ENCODE assay signal across 21 cellular contexts in genomic region chr17:82806645-82807044, GRCh38. TPM values are rescaled to one million over a fixed set of nuclear protein-coding genes. Genes with fewer than 3 reads are reported as not detected.
A peak's percentile ranks its signal among the peaks of the same experiment; 100 is the strongest.
DNase-seq lines count a peak whose midpoint lies in the region; ATAC-seq, FAIRE-seq and TF ChIP-seq lines count a peak whose summit lies in the region.
"Had no signal": no experiment of that assay in that cellular context is flagged by ENCODE, and none has a peak within 500 bp of the region (broad histone marks: within the 10 kb centered on the region; RNA-seq: fewer than 3 reads in every experiment).

No MANE protein-coding gene starts in this region.

- H3K27me3 ChIP-seq in psoas muscle (ENCODE audit: insufficient read depth in 3 of 3, low read length in 2 of 3): no peaks in the 10 kb centered on the region

- 93 to 95% methylated on average over 20 to 21 of the region's 21 CpGs for WGBS in mesodermal cell (ENCODE audit: insufficient coverage in 2 of 2), 2 experiments
- WGBS in psoas muscle, 3 donors: 81 to 85% (median 82%) methylated on average over 21 of the region's 21 CpGs

- FAIRE-seq in urothelium cell line (lab: Jason Lieb, UNC): no peak

- H3K4me3 ChIP-seq in mesodermal cell (ENCODE audit: extremely low read depth, insufficient read depth, low read length, poor library complexity, severe bottlenecking) (no peak overlapping the region), psoas muscle (peak overlapping the region; percentile 8)

- H3K36me3 ChIP-seq in mesodermal cell (ENCODE audit: control insufficient read depth, insufficient read depth, low read length): peaks cover 25% of the 10 kb centered on the region
- H3K36me3 ChIP-seq in psoas muscle (ENCODE audit: insufficient read depth in 1 of 2, low read depth in 1 of 2): peaks cover 0 to 21% of the 10 kb centered on the region in 2 donors

- H3K36me3 Mint-ChIP-seq in activated naive CD4-positive, alpha-beta T cell treated with anti-CD3 and anti-CD28 coated beads, Interleukin-2, amount 50 U/mL, for 72 hours: peaks cover 0 to 5% of the 10 kb centered on the region in 2 donors
- no peaks in the 10 kb centered on the region for H3K36me3 Mint-ChIP-seq in T-helper 17 cell (ENCODE audit: low read depth)

- peak overlapping the region; percentile 51 to 72 for H3K27ac Mint-ChIP-seq in activated naive CD4-positive, alpha-beta T cell treated with anti-CD3 and anti-CD28 coated beads, Interleukin-2, amount 50 U/mL, for 72 hours
- H3K27ac Mint-ChIP-seq in T-helper 17 cell: peak overlapping the region; percentile 45

- no peaks in the 10 kb centered on the region for H3K27me3 Mint-ChIP-seq in T-helper 17 cell

- TF ChIP-seq CTCF in psoas muscle (IDR thresholded peaks at IDR 0.05): no peak

- peak overlapping the region; percentile 5 for H3K27ac ChIP-seq in mesodermal cell (ENCODE audit: low read depth, low read length, severe bottlenecking)
- H3K27ac ChIP-seq in psoas muscle: no peak overlapping the region
- H3K27ac ChIP-seq: 22Rv1, HL-60 had no signal

- no peaks in the 10 kb centered on the region for H3K9me3 ChIP-seq in T-helper 17 cell (ENCODE audit: control insufficient read depth, low read length, poor library complexity, severe bottlenecking)
- H3K9me3 ChIP-seq in mesodermal cell (ENCODE audit: control insufficient read depth, low read length): no peaks in the 10 kb centered on the region
- no peaks in the 10 kb centered on the region for H3K9me3 ChIP-seq in psoas muscle

- H3K4me1 Mint-ChIP-seq in T-helper 17 cell: peaks cover 12% of the 10 kb centered on the region
- H3K4me1 Mint-ChIP-seq: CD14-positive monocyte had no signal

- DNase-seq in activated naive CD4-positive, alpha-beta T cell treated with anti-CD3 and anti-CD28 coated beads, Interleukin-2, amount 50 U/mL, for 72 hours (ENCODE audit: low spot score in 2 of 2): no peak
- no peak for DNase-seq in activated naive CD4-positive, alpha-beta T cell treated with Interleukin-2 at 50 U/mL for 16 hours
- DNase-seq in T-helper 17 cell (no peak), psoas muscle (peak in 1 of 2 donors; percentile 51), RPMI8226 (no peak), urothelium cell line (ENCODE audit: low spot score) (no peak)
- DNase-seq: DMS79 treated with DMSO at 0.1 percent for 48 hours, HCEC 1CT, NCI-H1048, NCI-H1436 treated with DMSO at 0.1 percent for 48 hours, NCI-H2029, NCI-H345, NCI-H524 treated with DMSO at 0.1 percent for 48 hours had no signal

- H3K4me1 ChIP-seq in mesodermal cell (ENCODE audit: control insufficient read depth, insufficient read depth, low read length, poor library complexity, severe bottlenecking) (peaks cover 6% of the 10 kb centered on the region), psoas muscle (peaks cover 16% of the 10 kb centered on the region)

- intact Hi-C loops in psoas muscle (cut with DNase I): loop anchor here in 1 of 2 donors (5.0 kb wide), 2 partner anchors 36 to 61 kb away; partner anchors contain the start of gene ZNF750

- no peak overlapping the region for H3K4me3 Mint-ChIP-seq in T-helper 17 cell
- H3K4me3 Mint-ChIP-seq: CD14-positive monocyte had no signal

- H3K9me3 Mint-ChIP-seq in activated naive CD4-positive, alpha-beta T cell treated with anti-CD3 and anti-CD28 coated beads, Interleukin-2, amount 50 U/mL, for 72 hours: no peaks in the 10 kb centered on the region

- no peak for ATAC-seq in activated naive CD4-positive, alpha-beta T cell treated with anti-CD3 and anti-CD28 coated beads, Interleukin-2, amount 50 U/mL, for 72 hours
- ATAC-seq in T-helper 17 cell: no peak
- ATAC-seq in psoas muscle: no peak
- ATAC-seq in GM18520 (IDR thresholded peaks at IDR 0.05; ENCODE audit: unreplicated experiment): no peak

RNA-seq across cellular contexts. Expression of gene ZNF750, which starts 33.2 kb away (rescaled TPM):
- total RNA-seq in activated naive CD4-positive, alpha-beta T cell treated with anti-CD3 and anti-CD28 coated beads, Interleukin-2, amount 50 U/mL, for 72 hours: not detected
- not detected for total RNA-seq in T-helper 17 cell
- not detected for polyA plus RNA-seq in mesodermal cell (2013, experiment 1 of 2)
- polyA plus RNA-seq in mesodermal cell (2013, experiment 2 of 2): 0.15 TPM
- total RNA-seq in psoas muscle: 1 to 10 TPM in 3 of 4 donors, not detected in 1; 1.8 to 6.3 (median 2.7) TPM
- polyA plus RNA-seq in psoas muscle: 1 to 10 TPM in 2 of 3 donors, under 1 TPM in 1; 0.79 to 5.1 (median 1.4) TPM
- total RNA-seq: HT1080, M059J had no signal
- polyA plus RNA-seq: AG04450, CD14-positive monocyte had no signal

RNA-seq across cellular contexts. Expression of gene TBCD, which starts 54.8 kb away (rescaled TPM):
- 100 to 1,000 TPM in 1 of 2 donors, 10 to 100 TPM in 1; 67.4 to 147 TPM for total RNA-seq in activated naive CD4-positive, alpha-beta T cell treated with anti-CD3 and anti-CD28 coated beads, Interleukin-2, amount 50 U/mL, for 72 hours
- 100 to 1,000 TPM; 112 to 144 TPM for total RNA-seq in T-helper 17 cell
- polyA plus RNA-seq in mesodermal cell (2013, experiment 1 of 2): 70.6 TPM
- 60.4 TPM for polyA plus RNA-seq in mesodermal cell (2013, experiment 2 of 2)
- 10 to 100 TPM; 34.7 to 46.1 (median 40.3) TPM for total RNA-seq in psoas muscle
- polyA plus RNA-seq in psoas muscle: 10 to 100 TPM; 28.2 to 65.0 (median 31.4) TPM
